In genomic region chr14:30994681-30995620, GRCh38 we compare ENCODE assay signal across 10 cellular contexts. TPM values are rescaled to one million over a fixed set of nuclear protein-coding genes. Genes with fewer than 3 reads are reported as not detected.
DNase-seq lines count a peak whose midpoint lies in the region; ATAC-seq and TF ChIP-seq lines count a peak whose summit lies in the region.
"Had no signal": no experiment of that assay in that cellular context is flagged by ENCODE, and none has a peak within 500 bp of the region (broad histone marks: within the 10 kb centered on the region; RNA-seq: fewer than 3 reads in every experiment).

No MANE protein-coding gene starts in this region.

- ATAC-seq in HG03439 (IDR thresholded peaks at IDR 0.05; ENCODE audit: unreplicated experiment): peak; percentile 76
- ATAC-seq in stimulated activated memory B cell treated with anti-CD40 and anti-IgM and Interleukin-4, amounts not matched to agents 10 μg/mL and 1 μg/mL and 100 μg/mL, for 72 hours: no peak

- intact Hi-C loops in spleen (cut with DNase I; ENCODE audit: low total_unique reads): no loop called here

- H3K9me3 ChIP-seq in hepatocyte (ENCODE audit: low read depth) (no peaks in the 10 kb centered on the region), spleen (peaks cover 0 to 25% (median 22%) of the 10 kb centered on the region in 8 donors)

- DNase-seq in activated T-cell treated with anti-CD3 and anti-CD28 coated beads, Interleukin-2, amount 50 U/mL, for 24 hours: no peak
- no peak for DNase-seq in activated T-cell treated with anti-CD3 and anti-CD28 coated beads, Interleukin-2, amount 50 U/mL, for 48 hours
- DNase-seq in dedifferentiated amniotic fluid mesenchymal stem cell (ENCODE audit: extremely low spot score) (peak; percentile 36), hepatocyte (ENCODE audit: low spot score) (no peak), NCI-H2171 (lab: John Stamatoyannopoulos, UW) (no peak), spleen (no peak)
- DNase-seq: NCI-H510A treated with DMSO at 0.1 percent for 48 hours had no signal

- H3K9me2 ChIP-seq in hepatocyte (replicated peaks; ENCODE audit: insufficient read depth): no peaks in the 10 kb centered on the region

- no peak overlapping the region for H3K4me2 ChIP-seq in hepatocyte

- no peak for TF ChIP-seq POLR2A in spleen (IDR thresholded peaks at IDR 0.05)

- no peaks in the 10 kb centered on the region for H3K27me3 Mint-ChIP-seq in activated T-cell treated with anti-CD3 and anti-CD28 coated beads, Interleukin-2, amount 50 U/mL, for 24 hours
- H3K27me3 Mint-ChIP-seq in stimulated activated memory B cell treated with anti-CD40 and anti-IgM and Interleukin-4, amounts not matched to agents 10 μg/mL and 1 μg/mL and 100 μg/mL, for 72 hours: no peaks in the 10 kb centered on the region

- H4K20me1 ChIP-seq in hepatocyte (ENCODE audit: insufficient read depth, poor library complexity, severe bottlenecking): peaks cover 84% of the 10 kb centered on the region

- H3K79me2 ChIP-seq in hepatocyte: peaks cover 100% of the 10 kb centered on the region

- H3K9me3 Mint-ChIP-seq in activated T-cell treated with anti-CD3 and anti-CD28 coated beads, Interleukin-2, amount 50 U/mL, for 24 hours: no peaks in the 10 kb centered on the region
- H3K9me3 Mint-ChIP-seq in stimulated activated memory B cell treated with anti-CD40 and anti-IgM and Interleukin-4, amounts not matched to agents 10 μg/mL and 1 μg/mL and 100 μg/mL, for 72 hours: peaks cover 4% of the 10 kb centered on the region

- H3K36me3 ChIP-seq in hepatocyte (replicated peaks; ENCODE audit: insufficient read depth, low read depth): no peaks in the 10 kb centered on the region
- peaks cover 0 to 25% (median 7%) of the 10 kb centered on the region in 6 donors for H3K36me3 ChIP-seq in spleen

- no peak overlapping the region for H3K27ac ChIP-seq in hepatocyte
- no peak overlapping the region for H3K27ac ChIP-seq in spleen
- H3K27ac ChIP-seq: C4-2B had no signal

- no peak overlapping the region for H3K4me3 ChIP-seq in hepatocyte
- no peak overlapping the region for H3K4me3 ChIP-seq in spleen

- H3K4me1 Mint-ChIP-seq in activated T-cell treated with anti-CD3 and anti-CD28 coated beads, Interleukin-2, amount 50 U/mL, for 24 hours (ENCODE audit: low read depth): peaks cover 59% of the 10 kb centered on the region
- peaks cover 52% of the 10 kb centered on the region for H3K4me1 Mint-ChIP-seq in stimulated activated memory B cell treated with anti-CD40 and anti-IgM and Interleukin-4, amounts not matched to agents 10 μg/mL and 1 μg/mL and 100 μg/mL, for 72 hours

- no peak overlapping the region for H2AFZ ChIP-seq in hepatocyte

- peak overlapping the region; percentile 4 for H3K4me3 Mint-ChIP-seq in activated T-cell treated with anti-CD3 and anti-CD28 coated beads, Interleukin-2, amount 50 U/mL, for 24 hours
- H3K4me3 Mint-ChIP-seq in stimulated activated memory B cell treated with anti-CD40 and anti-IgM and Interleukin-4, amounts not matched to agents 10 μg/mL and 1 μg/mL and 100 μg/mL, for 72 hours: no peak overlapping the region

- WGBS in hepatocyte (ENCODE audit: low lambda C conversion rate, missing lambda C conversion rate): 27% methylated on average over 4 of the region's 4 CpGs
- 16 to 28% (median 16%) methylated on average over 4 of the region's 4 CpGs for WGBS in spleen, 5 donors

- TF ChIP-seq CTCF in hepatocyte (IDR thresholded peaks at IDR 0.05; ENCODE audit: poor library complexity) (no peak), spleen (IDR thresholded peaks at IDR 0.05 in 8 of 11, conservative IDR thresholded peaks at IDR 0.05 in 3 of 11) (no peak)

- peak overlapping the region; percentile 91 for H3K27ac Mint-ChIP-seq in activated T-cell treated with anti-CD3 and anti-CD28 coated beads, Interleukin-2, amount 50 U/mL, for 24 hours
- H3K27ac Mint-ChIP-seq in stimulated activated memory B cell treated with anti-CD40 and anti-IgM and Interleukin-4, amounts not matched to agents 10 μg/mL and 1 μg/mL and 100 μg/mL, for 72 hours: peak overlapping the region; percentile 51

- H3K4me1 ChIP-seq in hepatocyte (ENCODE audit: insufficient read depth): peaks cover 3% of the 10 kb centered on the region
- peaks cover 15 to 63% (median 40%) of the 10 kb centered on the region in 6 donors for H3K4me1 ChIP-seq in spleen

- H3K36me3 Mint-ChIP-seq in activated T-cell treated with anti-CD3 and anti-CD28 coated beads, Interleukin-2, amount 50 U/mL, for 24 hours (ENCODE audit: low read depth): peaks cover 44% of the 10 kb centered on the region
- peaks cover 28% of the 10 kb centered on the region for H3K36me3 Mint-ChIP-seq in stimulated activated memory B cell treated with anti-CD40 and anti-IgM and Interleukin-4, amounts not matched to agents 10 μg/mL and 1 μg/mL and 100 μg/mL, for 72 hours

- H3K27me3 ChIP-seq in hepatocyte (no peaks in the 10 kb centered on the region), spleen (replicated peaks in 1 of 7) (no peaks in the 10 kb centered on the region)

RNA-seq across cellular contexts. Expression of gene AP4S1, which starts 30.5 kb away (rescaled TPM):
- total RNA-seq in hepatocyte: 14.0 and 19.5 TPM in 2 replicates
- polyA plus RNA-seq in hepatocyte: 5.2 and 9.1 TPM in 2 replicates
- total RNA-seq in spleen: 10 to 100 TPM; 10.7 to 22.9 (median 14.2) TPM
- polyA plus RNA-seq in spleen: 10 to 100 TPM in 1 of 3 donors, 1 to 10 TPM in 2; 6.4 to 11.1 (median 6.5) TPM

RNA-seq across cellular contexts. Expression of gene STRN3, which starts 31.2 kb away (rescaled TPM):
- 47.6 and 53.8 TPM in 2 replicates for total RNA-seq in hepatocyte
- 9.1 and 10.1 TPM in 2 replicates for polyA plus RNA-seq in hepatocyte
- 10 to 100 TPM; 32.8 to 50.1 (median 39.1) TPM for total RNA-seq in spleen
- 10 to 100 TPM in 1 of 3 donors, 1 to 10 TPM in 2; 7.6 to 11.3 (median 9.7) TPM for polyA plus RNA-seq in spleen
